In the genomic region with DNA sequence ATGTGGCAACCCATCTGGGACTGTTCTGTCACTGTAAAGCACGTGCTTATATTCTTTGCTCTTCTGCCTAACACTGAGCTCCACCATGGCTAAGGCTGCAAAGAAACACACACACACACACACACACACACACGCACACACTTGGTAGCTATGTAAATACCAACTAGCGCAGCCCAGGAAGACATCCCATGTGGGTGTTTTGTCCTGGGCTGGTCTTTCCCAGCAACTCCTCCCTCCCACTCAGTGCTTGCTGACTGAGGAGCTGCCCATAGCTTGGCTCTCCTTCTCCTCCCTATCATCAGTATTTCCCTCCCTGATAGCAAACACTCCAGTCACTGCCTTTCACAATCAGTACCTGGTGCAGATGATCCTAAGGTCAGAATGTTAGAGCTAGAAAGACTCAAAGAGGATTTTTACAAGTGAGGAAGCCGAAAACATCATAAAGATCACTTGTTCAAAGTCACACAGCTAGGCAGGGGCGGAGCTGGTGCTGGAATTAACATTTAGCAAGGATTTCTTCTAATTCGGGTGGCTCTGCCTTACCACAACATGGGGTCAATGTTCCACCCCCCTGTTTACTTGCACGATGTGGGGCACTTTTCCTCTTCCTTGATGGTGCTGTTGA, we compare ENCODE assay signal across 9 cellular contexts.
A peak's percentile ranks its signal among the peaks of the same experiment; 100 is the strongest.
DNase-seq lines count a peak whose midpoint lies in the region; ATAC-seq and TF ChIP-seq lines count a peak whose summit lies in the region.
"Had no signal": no experiment of that assay in that cellular context is flagged by ENCODE, and none has a peak within 500 bp of the region (broad histone marks: within the 10 kb centered on the region; RNA-seq: fewer than 3 reads in every experiment).

No MANE protein-coding gene starts in this region.

- H3K27me3 ChIP-seq in RWPE2 (ENCODE audit: insufficient read depth, poor library complexity, severe bottlenecking) = no peaks in the 10 kb centered on the region
- no peaks in the 10 kb centered on the region for H3K27me3 ChIP-seq in MM.1S (replicated peaks; ENCODE audit: insufficient read depth, low read length)

- ATAC-seq in RWPE2 (ENCODE audit: low read depth) (0 out of 3 replicates have a peak, but pooled peaks have one; percentile 31), GM18909 (IDR thresholded peaks at IDR 0.05; ENCODE audit: poor library complexity, unreplicated experiment) (no peak)
- ATAC-seq: stimulated activated naive CD8-positive, alpha-beta T cell treated with anti-CD3 and anti-CD28 coated beads, Interleukin-15, Interleukin-2, amounts not matched to agents 100 U/mL and 50 U/mL, for 24 hours had no signal

- H3K9me3 ChIP-seq in HEK293 (ENCODE audit: control insufficient read depth, insufficient read depth, low read depth, low read length) (no peaks in the 10 kb centered on the region), RWPE2 (ENCODE audit: severe bottlenecking) (no peaks in the 10 kb centered on the region), MM.1S (replicated peaks; ENCODE audit: insufficient read depth, low read length) (no peaks in the 10 kb centered on the region)

- no peaks in the 10 kb centered on the region for H3K9me2 ChIP-seq in MM.1S (replicated peaks; ENCODE audit: insufficient read depth, low read length)

- H3F3A ChIP-seq in MM.1S (ENCODE audit: insufficient read depth, low read length) = peaks cover 9% of the 10 kb centered on the region; the same call in 1 of the 2 replicates

- peaks cover 5% of the 10 kb centered on the region for H3K27me3 Mint-ChIP-seq in glutamatergic neuron (ENCODE audit: unreplicated experiment)

- H3K9ac ChIP-seq in MM.1S (ENCODE audit: low read length) = no peak overlapping the region

- no peak overlapping the region for H2AFZ ChIP-seq in MM.1S (ENCODE audit: low read length)

- H3K4me2 ChIP-seq in MM.1S (ENCODE audit: low read depth, low read length) = no peak overlapping the region

- H3K79me2 ChIP-seq in MM.1S (ENCODE audit: low read length) = no peaks in the 10 kb centered on the region

- POLR2A ChIA-PET in HEK293 (lab: Yijun Ruan, JAX) = no interaction called here
- POLR2A ChIA-PET in RWPE1 (lab: Yijun Ruan, JAX; ENCODE audit: low non-redundant PET) = no interaction called here

- no peaks in the 10 kb centered on the region for H3K36me3 Mint-ChIP-seq in glutamatergic neuron (ENCODE audit: unreplicated experiment)

- H3K27ac Mint-ChIP-seq in glutamatergic neuron (ENCODE audit: unreplicated experiment) = no peak overlapping the region

- H3K4me1 ChIP-seq in HEK293 (ENCODE audit: control insufficient read depth, insufficient read depth, low read length) (no peaks in the 10 kb centered on the region; the same call in 1 of the 2 replicates), RWPE2 (ENCODE audit: insufficient read depth, poor library complexity, severe bottlenecking) (no peaks in the 10 kb centered on the region), MM.1S (ENCODE audit: low read length) (peaks cover 27% of the 10 kb centered on the region)

- no peak overlapping the region for H3K4me3 ChIP-seq in HEK293 (ENCODE audit: low read depth, low read length)
- H3K4me3 ChIP-seq in RWPE2 (ENCODE audit: severe bottlenecking) = no peak overlapping the region
- H3K4me3 ChIP-seq in MM.1S (ENCODE audit: low read length) = no peak overlapping the region

- no peaks in the 10 kb centered on the region for H3K36me3 ChIP-seq in HEK293 (ENCODE audit: control insufficient read depth in 2 of 2, insufficient read depth in 1 of 2, low read length in 2 of 2)
- H3K36me3 ChIP-seq in RWPE2 (ENCODE audit: low read depth) = no peaks in the 10 kb centered on the region
- H3K36me3 ChIP-seq in MM.1S (replicated peaks; ENCODE audit: insufficient read depth, low read length) = no peaks in the 10 kb centered on the region

- no peak for TF ChIP-seq CTCF in HEK293 (tag by site-specific recombination; IDR thresholded peaks at IDR 0.05)
- TF ChIP-seq CTCF in RWPE2 (IDR thresholded peaks at IDR 0.05; ENCODE audit: poor library complexity, severe bottlenecking) = no peak
- TF ChIP-seq CTCF in glutamatergic neuron (IDR thresholded peaks at IDR 0.05; ENCODE audit: partially characterized antibody, unreplicated experiment) = no peak
- no peak for TF ChIP-seq CTCF in RWPE1 (conservative IDR thresholded peaks at IDR 0.05; ENCODE audit: low read depth)
- no peak for TF ChIP-seq CTCF in MM.1S (IDR thresholded peaks at IDR 0.05; ENCODE audit: low read length)

- peaks cover 8% of the 10 kb centered on the region for H3K9me3 Mint-ChIP-seq in glutamatergic neuron (ENCODE audit: unreplicated experiment)

- no peak overlapping the region for H3K4me3 Mint-ChIP-seq in glutamatergic neuron (ENCODE audit: unreplicated experiment)

- CTCF ChIA-PET in HEK293 (lab: Yijun Ruan, JAX) (interaction anchor here (0.6 to 1.0 kb wide), 2 partner anchors 58 to 578 kb away, joined by 3 read pairs; no protein-coding TSS in a partner anchor), RWPE1 (lab: Yijun Ruan, JAX) (interaction anchor here (0.6 kb wide), 1 partner anchor 375 kb away, joined by 4 read pairs; no protein-coding TSS in a partner anchor)

- H3K27ac ChIP-seq in HEK293 (ENCODE audit: extremely low read depth, low read depth, low read length) = no peak overlapping the region
- H3K27ac ChIP-seq in RWPE2 (ENCODE audit: poor library complexity, severe bottlenecking) = no peak overlapping the region
- H3K27ac ChIP-seq in RWPE1 = no peak overlapping the region
- H3K27ac ChIP-seq in MM.1S (ENCODE audit: low read length) = no peak overlapping the region

- no peaks in the 10 kb centered on the region for H4K20me1 ChIP-seq in MM.1S (ENCODE audit: insufficient read depth, low read length)

- DNase-seq in RWPE2 (ENCODE audit: low spot score) (no peak), glutamatergic neuron (peak; percentile 34), renal cortical epithelial cell (ENCODE audit: low read depth) (peak; percentile 73), RWPE1 (ENCODE audit: low spot score) (no peak), MM.1S (no peak)
- DNase-seq in stimulated activated CD4-positive, alpha-beta T cell treated with anti-CD3 and anti-CD28 coated beads, Interleukin-4, amount 100 ng/mL, for 4 hours = no peak
- DNase-seq: stimulated activated naive CD8-positive, alpha-beta T cell treated with anti-CD3 and anti-CD28 coated beads, Interleukin-15, Interleukin-2, amounts not matched to agents 100 U/mL and 50 U/mL, for 24 hours had no signal

- peaks cover 22% of the 10 kb centered on the region for H3K4me1 Mint-ChIP-seq in glutamatergic neuron (ENCODE audit: low read depth, unreplicated experiment)

TF ChIP-seq in HEK293, 187 proteins besides CTCF, POLR2A, EP300 and RAD21 (continues in another document):
- TF ChIP-seq ZNF658 (tag by site-specific recombination; IDR thresholded peaks at IDR 0.05) (no peak), SP7 (tag by site-specific recombination; IDR thresholded peaks at IDR 0.05) (peak; percentile 77), BCL11B (tag by site-specific recombination; IDR thresholded peaks at IDR 0.05; ENCODE audit: low read depth) (no peak), AEBP2 (tag by site-specific recombination; IDR thresholded peaks at IDR 0.05; ENCODE audit: borderline replicate concordance) (no peak), EGR2 (tag by site-specific recombination; IDR thresholded peaks at IDR 0.05; ENCODE audit: low read depth) (peak; percentile 96), ZNF610 (tag by site-specific recombination; IDR thresholded peaks at IDR 0.05; ENCODE audit: borderline replicate concordance) (no peak), FEZF1 (tag by site-specific recombination; IDR thresholded peaks at IDR 0.05) (0 out of 2 replicates have a peak, but pooled peaks have one; percentile 12), ZNF677 (tag by site-specific recombination; IDR thresholded peaks at IDR 0.05) (no peak), ZNF416 (tag by site-specific recombination; IDR thresholded peaks at IDR 0.05) (no peak)
- TF ChIP-seq, protein P1, sequence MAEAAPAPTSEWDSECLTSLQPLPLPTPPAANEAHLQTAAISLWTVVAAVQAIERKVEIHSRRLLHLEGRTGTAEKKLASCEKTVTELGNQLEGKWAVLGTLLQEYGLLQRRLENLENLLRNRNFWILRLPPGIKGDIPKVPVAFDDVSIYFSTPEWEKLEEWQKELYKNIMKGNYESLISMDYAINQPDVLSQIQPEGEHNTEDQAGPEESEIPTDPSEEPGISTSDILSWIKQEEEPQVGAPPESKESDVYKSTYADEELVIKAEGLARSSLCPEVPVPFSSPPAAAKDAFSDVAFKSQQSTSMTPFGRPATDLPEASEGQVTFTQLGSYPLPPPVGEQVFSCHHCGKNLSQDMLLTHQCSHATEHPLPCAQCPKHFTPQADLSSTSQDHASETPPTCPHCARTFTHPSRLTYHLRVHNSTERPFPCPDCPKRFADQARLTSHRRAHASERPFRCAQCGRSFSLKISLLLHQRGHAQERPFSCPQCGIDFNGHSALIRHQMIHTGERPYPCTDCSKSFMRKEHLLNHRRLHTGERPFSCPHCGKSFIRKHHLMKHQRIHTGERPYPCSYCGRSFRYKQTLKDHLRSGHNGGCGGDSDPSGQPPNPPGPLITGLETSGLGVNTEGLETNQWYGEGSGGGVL (tag by site-specific recombination; IDR thresholded peaks at IDR 0.05) = peak; percentile 66

Comparison
In these comparisons a context has a peak if more than half of its experiments do, and no peak if none do; other contexts are left out.
1. DNase-seq: peak in glutamatergic neuron (single experiment) and renal cortical epithelial cell (single experiment); none in RWPE2 (single experiment), stimulated activated CD4-positive, alpha-beta T cell treated with anti-CD3 and anti-CD28 coated beads, Interleukin-4, amount 100 ng/mL, for 4 hours (0 of 2), RWPE1 (single experiment) and MM.1S (single experiment).